ENCODE assay signal across 11 cellular contexts in genomic region chr22:24460418-24461089, GRCh38. TPM values are rescaled to one million over a fixed set of nuclear protein-coding genes. Genes with fewer than 3 reads are reported as not detected.
DNase-seq lines count a peak whose midpoint lies in the region; ATAC-seq and TF ChIP-seq lines count a peak whose summit lies in the region.
"Had no signal": no experiment of that assay in that cellular context is flagged by ENCODE, and none has a peak within 500 bp of the region (broad histone marks: within the 10 kb centered on the region; RNA-seq: fewer than 3 reads in every experiment).

No MANE protein-coding gene starts in this region.

- CTCF ChIA-PET in GM10248 (lab: Yijun Ruan, JAX): interaction anchor here (0.8 to 2.7 kb wide), 6 partner anchors 10 to 47 kb away, joined by 3 to 14 read pairs (median 5); partner anchors contain the start of gene ADORA2A

- H3K36me3 ChIP-seq in OCI-LY3 (replicated peaks; ENCODE audit: low read depth, low read length) (no peaks in the 10 kb centered on the region), suprapubic skin (no peaks in the 10 kb centered on the region)
- H3K36me3 ChIP-seq: gastroesophageal sphincter had no signal

- H3K9me3 ChIP-seq in OCI-LY3 (ENCODE audit: insufficient read depth, low read length) (no peaks in the 10 kb centered on the region), suprapubic skin (no peaks in the 10 kb centered on the region)
- H3K9me3 ChIP-seq: gastroesophageal sphincter had no signal

- TF ChIP-seq EP300 in suprapubic skin (IDR thresholded peaks at IDR 0.05): no peak

- peak overlapping the region; percentile 68 for H3K4me2 ChIP-seq in OCI-LY3 (ENCODE audit: low read length)

- DNase-seq in GM10248 (ENCODE audit: extremely low spot score): peak; percentile 51
- DNase-seq in iris pigment epithelial cell (ENCODE audit: low read depth): peak; percentile 40
- DNase-seq in Ammon's horn (ENCODE audit: low spot score): no peak
- DNase-seq in AML-193 (lab: John Stamatoyannopoulos, UW): no peak
- no peak for DNase-seq in suprapubic skin (ENCODE audit: low spot score in 2 of 2)
- DNase-seq: GM23248, T-helper 17 cell, trophoblast cell had no signal

- H3K27ac ChIP-seq in OCI-LY3 (ENCODE audit: low read length): no peak overlapping the region
- H3K27ac ChIP-seq in suprapubic skin: no peak overlapping the region
- H3K27ac ChIP-seq: gastroesophageal sphincter, GM23248 had no signal

- peaks cover 11% of the 10 kb centered on the region for H3K4me1 ChIP-seq in OCI-LY3 (ENCODE audit: low read length)
- peaks cover 1% of the 10 kb centered on the region for H3K4me1 ChIP-seq in suprapubic skin

- H2AFZ ChIP-seq in OCI-LY3 (ENCODE audit: low read depth, low read length): peak overlapping the region; percentile 98

- H3K27me3 ChIP-seq in OCI-LY3 (ENCODE audit: low read depth, low read length) (no peaks in the 10 kb centered on the region), suprapubic skin (no peaks in the 10 kb centered on the region)
- H3K27me3 ChIP-seq: gastroesophageal sphincter had no signal

- TF ChIP-seq POLR2A in GM18505 (IDR thresholded peaks at IDR 0.05; ENCODE audit: borderline replicate concordance, extremely low read depth, insufficient read depth, insufficient read length) (peak; percentile 32), suprapubic skin (IDR thresholded peaks at IDR 0.05) (no peak)

- POLR2A ChIA-PET in GM10248 (lab: Yijun Ruan, JAX): no interaction called here

- ATAC-seq in GM18505 (IDR thresholded peaks at IDR 0.05; ENCODE audit: unreplicated experiment): no peak
- ATAC-seq: gastroesophageal sphincter, T-helper 17 cell had no signal

- TF ChIP-seq CTCF in GM10248 (IDR thresholded peaks at IDR 0.05; ENCODE audit: control extremely low read depth, extremely low read depth, low read depth, missing control alignments) (no peak), OCI-LY3 (IDR thresholded peaks at IDR 0.05; ENCODE audit: low read depth, low read length) (no peak), suprapubic skin (IDR thresholded peaks at IDR 0.05) (no peak)

- peak overlapping the region; percentile 29; the same call in 1 of the 2 replicates for H3K9ac ChIP-seq in OCI-LY3 (ENCODE audit: low read length)
- H3K9ac ChIP-seq: GM23248 had no signal

- peak overlapping the region; percentile 51 for H3K4me3 ChIP-seq in OCI-LY3 (ENCODE audit: low read length)
- H3K4me3 ChIP-seq in suprapubic skin: no peak overlapping the region
- H3K4me3 ChIP-seq: gastroesophageal sphincter, GM23248 had no signal

- H4K20me1 ChIP-seq in OCI-LY3 (ENCODE audit: insufficient read depth, low read length): no peaks in the 10 kb centered on the region

- H3K79me2 ChIP-seq in OCI-LY3 (ENCODE audit: low read length): no peaks in the 10 kb centered on the region

- 72% methylated on average over 10 of the region's 10 CpGs for WGBS in suprapubic skin

RNA-seq across cellular contexts. Expression of gene ADORA2A, which starts 33.2 kb away (rescaled TPM):
- 1 to 10 TPM; 2.2 to 5.1 (median 3.4) TPM for total RNA-seq in suprapubic skin

RNA-seq across cellular contexts. Expression of gene UPB1, which starts 34.6 kb away (rescaled TPM):
- total RNA-seq in suprapubic skin: 1 to 10 TPM in 2 of 4 donors, under 1 TPM in 2; 0.51 to 2.4 (median 1.6) TPM
- total RNA-seq: GM23248 had no signal

Comparison
In these comparisons a context has a peak if more than half of its experiments do, and no peak if none do; other contexts are left out.
1. DNase-seq: peak in GM10248 (single experiment) and iris pigment epithelial cell (single experiment); none in Ammon's horn (single experiment), AML-193 (0 of 2) and suprapubic skin (0 of 2).